In the genomic region with DNA sequence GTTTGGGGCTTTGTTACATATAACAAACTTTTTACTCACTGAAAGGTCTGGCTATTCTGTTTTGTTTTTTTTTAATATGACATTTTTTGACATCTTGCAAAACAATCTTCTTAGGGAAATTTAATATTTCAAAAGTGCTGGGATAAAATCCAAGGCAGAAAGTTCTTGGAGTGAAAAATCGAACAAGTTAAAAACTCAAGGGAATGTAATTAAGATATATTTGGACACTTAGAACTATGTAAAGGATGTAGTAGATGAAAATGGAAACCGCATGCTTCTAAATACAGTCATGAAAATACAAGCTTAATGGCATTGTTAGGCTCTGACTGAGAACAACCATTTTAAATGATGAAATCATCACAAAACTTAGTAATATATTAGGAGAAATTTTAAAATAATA, we compare ENCODE assay signal across 29 cellular contexts. TPM values are rescaled to one million over a fixed set of nuclear protein-coding genes. Genes with fewer than 3 reads are reported as not detected.
"Had no signal": no experiment of that assay in that cellular context is flagged by ENCODE, and none has a peak within 500 bp of the region (broad histone marks: within the 10 kb centered on the region; RNA-seq: fewer than 3 reads in every experiment).

No MANE protein-coding gene starts in this region.

- ATAC-seq: activated CD8-positive, alpha-beta memory T cell treated with anti-CD3 and anti-CD28 coated beads, Interleukin-2, amount 10 ng/mL, durations not matched to agents 7 days and 5 days; activated naive CD8-positive, alpha-beta T cell treated with anti-CD3 and anti-CD28 coated beads, Interleukin-2, amount 50 U/mL, for 24 hours; PC-3 had no signal

- H3K36me3 Mint-ChIP-seq: activated CD4-positive, alpha-beta memory T cell treated with anti-CD3 and anti-CD28 coated beads for 36 hours; activated CD8-positive, alpha-beta memory T cell treated with anti-CD3 and anti-CD28 coated beads, Interleukin-2, amount 10 ng/mL, durations not matched to agents 7 days and 5 days; activated naive CD4-positive, alpha-beta T cell treated with anti-CD3 and anti-CD28 coated beads, Interleukin-2, amount 10 ng/mL, durations not matched to agents 7 days and 5 days; activated naive CD8-positive, alpha-beta T cell had no signal

- H3K4me3 ChIP-seq: cardiac muscle cell, Peyer's patch had no signal

- H3K4me1 Mint-ChIP-seq: activated B cell treated with CpG ODN at 0.5 μM for 24 hours; activated CD8-positive, alpha-beta memory T cell treated with anti-CD3 and anti-CD28 coated beads, Interleukin-2, amount 10 ng/mL, durations not matched to agents 7 days and 5 days; activated naive CD4-positive, alpha-beta T cell treated with anti-CD3 and anti-CD28 coated beads, Interleukin-2, amount 10 ng/mL, durations not matched to agents 7 days and 5 days; activated naive CD8-positive, alpha-beta T cell treated with anti-CD3 and anti-CD28 coated beads, Interleukin-2, amount 50 U/mL, for 24 hours had no signal

- H3K9me3 Mint-ChIP-seq: activated B cell treated with CpG ODN at 0.5 μM for 24 hours; activated CD4-positive, alpha-beta memory T cell treated with anti-CD3 and anti-CD28 coated beads for 36 hours; activated naive CD4-positive, alpha-beta T cell treated with anti-CD3 and anti-CD28 coated beads, Interleukin-2, amount 10 ng/mL, durations not matched to agents 7 days and 5 days; activated naive CD8-positive, alpha-beta T cell treated with anti-CD3 and anti-CD28 coated beads, Interleukin-2, amount 50 U/mL, for 24 hours had no signal

- H3K4me3 Mint-ChIP-seq: activated B cell treated with CpG ODN at 0.5 μM for 24 hours; activated CD4-positive, alpha-beta memory T cell treated with anti-CD3 and anti-CD28 coated beads for 36 hours; activated CD8-positive, alpha-beta memory T cell treated with anti-CD3 and anti-CD28 coated beads, Interleukin-2, amount 10 ng/mL, durations not matched to agents 7 days and 5 days; activated naive CD4-positive, alpha-beta T cell treated with anti-CD3 and anti-CD28 coated beads, Interleukin-2, amount 10 ng/mL, durations not matched to agents 7 days and 5 days; activated naive CD8-positive, alpha-beta T cell; activated naive CD8-positive, alpha-beta T cell treated with anti-CD3 and anti-CD28 coated beads, Interleukin-2, amount 50 U/mL, for 24 hours had no signal

- H3K27ac Mint-ChIP-seq: activated B cell treated with CpG ODN at 0.5 μM for 24 hours; activated CD4-positive, alpha-beta memory T cell treated with anti-CD3 and anti-CD28 coated beads for 36 hours; activated CD8-positive, alpha-beta memory T cell treated with anti-CD3 and anti-CD28 coated beads, Interleukin-2, amount 10 ng/mL, durations not matched to agents 7 days and 5 days; activated naive CD4-positive, alpha-beta T cell treated with anti-CD3 and anti-CD28 coated beads, Interleukin-2, amount 10 ng/mL, durations not matched to agents 7 days and 5 days; activated naive CD8-positive, alpha-beta T cell; activated naive CD8-positive, alpha-beta T cell treated with anti-CD3 and anti-CD28 coated beads, Interleukin-2, amount 50 U/mL, for 24 hours had no signal

- DNase-seq: activated B cell treated with CpG ODN at 0.5 μM for 24 hours; activated CD4-positive, alpha-beta memory T cell treated with anti-CD3 and anti-CD28 coated beads for 36 hours; activated CD4-positive, alpha-beta T cell treated with anti-CD3 and anti-CD28 coated beads for 4 hours; activated CD4-positive, alpha-beta T cell treated with anti-CD3 and anti-CD28 coated beads, Interleukin-2, amount 50 U/mL, for 1 hour; activated CD4-positive, CD25-positive, alpha-beta regulatory T cell treated with anti-CD3 and anti-CD28 coated beads, Interleukin-2, amount 50 U/mL, for 72 hours; activated CD8-positive, alpha-beta memory T cell treated with anti-CD3 and anti-CD28 coated beads, Interleukin-2, amount 10 ng/mL, durations not matched to agents 7 days and 5 days; activated CD8-positive, alpha-beta memory T cell treated with anti-CD3 and anti-CD28 coated beads, Interleukin-2, amount 50 U/mL, for 48 hours; activated effector memory CD4-positive, alpha-beta T cell treated with Interleukin-2 at 50 U/mL for 16 hours; activated naive CD4-positive, alpha-beta T cell treated with anti-CD3 and anti-CD28 coated beads, Interleukin-2, amount 10 ng/mL, durations not matched to agents 7 days and 5 days; activated naive CD8-positive, alpha-beta T cell treated with anti-CD3 and anti-CD28 coated beads, Interleukin-2, amount 50 U/mL, for 24 hours; activated T-cell treated with anti-CD3 and anti-CD28 coated beads, Interleukin-2, amount 50 U/mL, for 48 hours; amniotic stem cell; aorta; NCI-H1105; NCI-H1417 treated with DMSO at 0.1 percent for 48 hours; NCI-H187 treated with DMSO at 0.1 percent for 48 hours; NCI-H2081 treated with DMSO at 0.1 percent for 48 hours; NCI-H226; NCI-H524 treated with DMSO at 0.1 percent for 48 hours; NK-92 treated with Interleukin-12 subunit alpha and Interleukin-12 subunit beta, amount 100 ng/mL, for 24 hours; PC-3; Peyer's patch; RPMI8226; SW 1271; T-helper 1 cell; T-helper 2 cell; T-helper 9 cell had no signal

RNA-seq across cellular contexts. Expression of a gene that starts 8.6 kb away (rescaled TPM):
- total RNA-seq: activated CD4-positive, alpha-beta memory T cell treated with anti-CD3 and anti-CD28 coated beads for 36 hours; PC-3 had no signal
